Comparison of ENCODE assay signal across 19 cellular contexts in genomic region chr21:43927591-43928229, GRCh38.
DNase-seq lines count a peak whose midpoint lies in the region; ATAC-seq, FAIRE-seq and TF ChIP-seq lines count a peak whose summit lies in the region.
"Had no signal": no experiment of that assay in that cellular context is flagged by ENCODE, and none has a peak within 500 bp of the region (broad histone marks: within the 10 kb centered on the region; RNA-seq: fewer than 3 reads in every experiment).

No MANE protein-coding gene starts in this region.

- CTCF ChIA-PET in RWPE1 (lab: Yijun Ruan, JAX), result no interaction called here
- CTCF ChIA-PET in HepG2 (lab: Yijun Ruan, JAX; ENCODE audit: low intra/inter-chr PET ratio, low total read pairs), result no interaction called here

- no peaks in the 10 kb centered on the region for H3K9me3 ChIP-seq in esophagus (ENCODE audit: control insufficient read depth in 2 of 2, insufficient read depth in 1 of 2, low read depth in 1 of 2, low read length in 1 of 2)
- H3K9me3 ChIP-seq in HepG2 (ENCODE audit: low read length), result no peaks in the 10 kb centered on the region
- no peaks in the 10 kb centered on the region for H3K9me3 ChIP-seq in gastrocnemius medialis

- ATAC-seq in HepG2, result no peak
- ATAC-seq in gastrocnemius medialis, result peak in 1 of 2 donors; percentile 20
- no peak for ATAC-seq in effector memory CD8-positive, alpha-beta T cell (replicated peaks)
- ATAC-seq: GM23338 had no signal

- H3K4me3 Mint-ChIP-seq in osteocyte (ENCODE audit: unreplicated experiment), result no peak overlapping the region
- H3K4me3 Mint-ChIP-seq in effector memory CD8-positive, alpha-beta T cell, result no peak overlapping the region
- H3K4me3 Mint-ChIP-seq in activated T-cell treated with anti-CD3 and anti-CD28 coated beads, Interleukin-2, amount 50 U/mL, for 24 hours, result no peak overlapping the region
- H3K4me3 Mint-ChIP-seq: GM23338 had no signal

- H3K4me3 ChIP-seq in esophagus (ENCODE audit: low read depth in 1 of 2, low read length in 2 of 2) (no peak overlapping the region), HepG2 (replicated peaks in 1 of 3; ENCODE audit: insufficient read depth in 1 of 3, low read depth in 2 of 3, low read length in 3 of 3) (no peak overlapping the region), gastrocnemius medialis (peak overlapping the region in 2 of 4 donors; percentile 15 to 34)
- H3K4me3 ChIP-seq: GM23338 had no signal

- no peak overlapping the region for H2AFZ ChIP-seq in HepG2 (ENCODE audit: low read length)
- H2AFZ ChIP-seq: GM23338 had no signal

- FAIRE-seq in HepG2 (lab: Jason Lieb, UNC), result no peak
- FAIRE-seq: GM12891 had no signal

- no peak for TF ChIP-seq CTCF in RWPE1 (conservative IDR thresholded peaks at IDR 0.05; ENCODE audit: low read depth)
- TF ChIP-seq CTCF in HepG2 (CRISPR knock-in tag; IDR thresholded peaks at IDR 0.05), result no peak
- no peak for TF ChIP-seq CTCF in gastrocnemius medialis (IDR thresholded peaks at IDR 0.05 in 4 of 5, conservative IDR thresholded peaks at IDR 0.05 in 1 of 5)
- no peak for TF ChIP-seq CTCF in osteocyte (IDR thresholded peaks at IDR 0.05)

- H3K4me1 Mint-ChIP-seq in osteocyte (ENCODE audit: unreplicated experiment), result peaks cover 13% of the 10 kb centered on the region
- H3K4me1 Mint-ChIP-seq in effector memory CD8-positive, alpha-beta T cell (ENCODE audit: low read depth in 2 of 2), result peaks cover 12 to 26% of the 10 kb centered on the region in 2 donors
- H3K4me1 Mint-ChIP-seq in activated T-cell treated with anti-CD3 and anti-CD28 coated beads, Interleukin-2, amount 50 U/mL, for 24 hours (ENCODE audit: low read depth), result peaks cover 18% of the 10 kb centered on the region

- POLR2A ChIA-PET in RWPE1 (lab: Yijun Ruan, JAX; ENCODE audit: low non-redundant PET) (no interaction called here), HepG2 (lab: Yijun Ruan, JAX) (no interaction called here)

- peaks cover 3 to 9% of the 10 kb centered on the region in 2 donors for H3K36me3 ChIP-seq in esophagus (ENCODE audit: control insufficient read depth in 2 of 2, insufficient read depth in 2 of 2, low read length in 1 of 2)
- peaks cover 7 to 30% of the 10 kb centered on the region in 2 experiments; a peak in 4 of 5 replicates for H3K36me3 ChIP-seq in HepG2 (replicated peaks in 1 of 2; ENCODE audit: control insufficient read depth in 1 of 2, insufficient read depth in 2 of 2, low read length in 2 of 2)
- H3K36me3 ChIP-seq in gastrocnemius medialis, result no peaks in the 10 kb centered on the region

- no TSS peak for BruUV-seq in HepG2 (replicated peaks; lab: Mats Ljungman, UMichigan)

- H3K4me1 ChIP-seq in esophagus (ENCODE audit: control insufficient read depth in 2 of 2, insufficient read depth in 2 of 2, low read length in 1 of 2) (peaks cover 10 to 47% of the 10 kb centered on the region in 2 donors), HepG2 (ENCODE audit: insufficient read depth, low read length) (peaks cover 29% of the 10 kb centered on the region), gastrocnemius medialis (peaks cover 58 to 86% of the 10 kb centered on the region in 2 donors)

- WGBS in esophagus, 2 donors, result 65 to 79% methylated on average over 17 of the region's 17 CpGs
- 100% methylated on average over 11 of the region's 17 CpGs for WGBS in HepG2 (ENCODE audit: low lambda C conversion rate)

- in situ Hi-C loops in HepG2 (cut with HindIII; ENCODE audit: extremely low pct_ligation_motif_present, low pct_unique_long_range_greater_than_20kb) (no loop called here), gastrocnemius medialis (cut with MboI; ENCODE audit: low sequenced_read_pairs in 4 of 4) (loop anchor here in 1 of 4 donors (25.0 kb wide), 1 partner anchor 90 kb away; no protein-coding TSS in a partner anchor)

- TF ChIP-seq POLR2A in HepG2 (IDR thresholded peaks at IDR 0.05; ENCODE audit: insufficient read depth in 1 of 2, low read depth in 2 of 2, low read length in 2 of 2) (no peak), gastrocnemius medialis (IDR thresholded peaks at IDR 0.05) (peak; percentile 17 to 26)

- H3K27me3 ChIP-seq in esophagus (ENCODE audit: control insufficient read depth in 1 of 2, insufficient read depth in 2 of 2, low read length in 2 of 2) (no peaks in the 10 kb centered on the region), HepG2 (ENCODE audit: control insufficient read depth in 1 of 2, insufficient read depth in 2 of 2, low read length in 2 of 2) (no peaks in the 10 kb centered on the region), gastrocnemius medialis (no peaks in the 10 kb centered on the region)

- TF ChIP-seq RAD21 in HepG2 (CRISPR knock-in tag; IDR thresholded peaks at IDR 0.05), result no peak

- H3K27ac ChIP-seq in RWPE1 (peak overlapping the region; percentile 19; the same call in 1 of the 2 replicates), esophagus (ENCODE audit: low read depth in 2 of 2, low read length in 1 of 2) (peak overlapping the region; percentile 75 to 95), HepG2 (ENCODE audit: extremely low read length, insufficient read depth, low read length) (no peak overlapping the region), gastrocnemius medialis (peak overlapping the region; percentile 94 to 98 (median 96))

- H3K9me3 Mint-ChIP-seq in osteocyte (ENCODE audit: unreplicated experiment), result no peaks in the 10 kb centered on the region
- no peaks in the 10 kb centered on the region for H3K9me3 Mint-ChIP-seq in effector memory CD8-positive, alpha-beta T cell
- no peaks in the 10 kb centered on the region for H3K9me3 Mint-ChIP-seq in activated T-cell treated with anti-CD3 and anti-CD28 coated beads, Interleukin-2, amount 50 U/mL, for 24 hours
- H3K9me3 Mint-ChIP-seq: GM23338 had no signal

- no peaks in the 10 kb centered on the region for H3K27me3 Mint-ChIP-seq in osteocyte (ENCODE audit: unreplicated experiment)
- H3K27me3 Mint-ChIP-seq in effector memory CD8-positive, alpha-beta T cell, result no peaks in the 10 kb centered on the region
- no peaks in the 10 kb centered on the region for H3K27me3 Mint-ChIP-seq in activated T-cell treated with anti-CD3 and anti-CD28 coated beads, Interleukin-2, amount 50 U/mL, for 24 hours

- H4K20me1 ChIP-seq in HepG2 (ENCODE audit: insufficient read depth, low read length), result peaks cover 7% of the 10 kb centered on the region; the same call in 1 of the 2 replicates

- H3K27ac Mint-ChIP-seq in osteocyte (ENCODE audit: unreplicated experiment), result no peak overlapping the region
- H3K27ac Mint-ChIP-seq in effector memory CD8-positive, alpha-beta T cell, result no peak overlapping the region
- H3K27ac Mint-ChIP-seq in activated T-cell treated with anti-CD3 and anti-CD28 coated beads, Interleukin-2, amount 50 U/mL, for 24 hours, result no peak overlapping the region
- H3K27ac Mint-ChIP-seq: GM23338 had no signal

- no peak for DNase-seq in RWPE1 (ENCODE audit: low spot score)
- no peak for DNase-seq in HepG2 (ENCODE audit: low spot score)
- DNase-seq in gastrocnemius medialis, result peak; percentile 49 to 71
- no peak for DNase-seq in osteocyte (ENCODE audit: extremely low spot score, unreplicated experiment)
- no peak for DNase-seq in effector memory CD8-positive, alpha-beta T cell
- no peak for DNase-seq in activated T-cell treated with anti-CD3 and anti-CD28 coated beads, Interleukin-2, amount 50 U/mL, for 24 hours
- DNase-seq: COR-L47, GF-D8, KBM-7, MV-4-11, NCI-H1417, NCI-H2029, NCI-H2171, NCI-H446, NCI-H748 treated with DMSO at 0.1 percent for 48 hours, RPMI8226 had no signal

- peaks cover 10% of the 10 kb centered on the region for H3K79me2 ChIP-seq in HepG2 (ENCODE audit: insufficient read depth, low read length)

- TF ChIP-seq EP300 in HepG2 (IDR thresholded peaks at IDR 0.05; ENCODE audit: low read depth in 2 of 2, low read length in 2 of 2) (no peak), HepG2 (CRISPR knock-in tag; IDR thresholded peaks at IDR 0.05; ENCODE audit: borderline replicate concordance) (no peak)

- H3K4me2 ChIP-seq in HepG2 (ENCODE audit: low read depth, low read length), result no peak overlapping the region
- H3K4me2 ChIP-seq: GM23338 had no signal

- intact Hi-C loops in HepG2 (cut with micrococcal nuclease; ENCODE audit: unreplicated experiment) (no loop called here), gastrocnemius medialis (cut with DNase I; ENCODE audit: low total_unique reads) (loop anchor here (2.0 to 5.0 kb wide), 3 partner anchors 23 to 100 kb away; no protein-coding TSS in a partner anchor)

- H3K9ac ChIP-seq in HepG2 (ENCODE audit: insufficient read depth, low read depth, low read length), result no peak overlapping the region

- peaks cover 6% of the 10 kb centered on the region for H3K36me3 Mint-ChIP-seq in osteocyte (ENCODE audit: unreplicated experiment)
- peaks cover 12% of the 10 kb centered on the region for H3K36me3 Mint-ChIP-seq in effector memory CD8-positive, alpha-beta T cell (ENCODE audit: insufficient read depth)
- peaks cover 62% of the 10 kb centered on the region for H3K36me3 Mint-ChIP-seq in activated T-cell treated with anti-CD3 and anti-CD28 coated beads, Interleukin-2, amount 50 U/mL, for 24 hours (ENCODE audit: low read depth)

TF ChIP-seq in HepG2, 621 proteins besides CTCF, POLR2A, EP300 and RAD21:
- TF ChIP-seq ZNF605 (CRISPR knock-in tag; IDR thresholded peaks at IDR 0.05) (no peak), ZNF768 (CRISPR knock-in tag; IDR thresholded peaks at IDR 0.05) (peak; percentile 91)

Comparison
In these comparisons a context has a peak if more than half of its experiments do, and no peak if none do; other contexts are left out.
1. DNase-seq: peak in gastrocnemius medialis (2 of 2); none in RWPE1 (single experiment), HepG2 (single experiment), osteocyte (single experiment), effector memory CD8-positive, alpha-beta T cell (0 of 3) and activated T-cell treated with anti-CD3 and anti-CD28 coated beads, Interleukin-2, amount 50 U/mL, for 24 hours (single experiment).
2. POLR2A ChIP-seq: peak in gastrocnemius medialis (2 of 2); none in HepG2 (0 of 2).